9 cellular contexts compared by ENCODE assay signal in the genomic region with DNA sequence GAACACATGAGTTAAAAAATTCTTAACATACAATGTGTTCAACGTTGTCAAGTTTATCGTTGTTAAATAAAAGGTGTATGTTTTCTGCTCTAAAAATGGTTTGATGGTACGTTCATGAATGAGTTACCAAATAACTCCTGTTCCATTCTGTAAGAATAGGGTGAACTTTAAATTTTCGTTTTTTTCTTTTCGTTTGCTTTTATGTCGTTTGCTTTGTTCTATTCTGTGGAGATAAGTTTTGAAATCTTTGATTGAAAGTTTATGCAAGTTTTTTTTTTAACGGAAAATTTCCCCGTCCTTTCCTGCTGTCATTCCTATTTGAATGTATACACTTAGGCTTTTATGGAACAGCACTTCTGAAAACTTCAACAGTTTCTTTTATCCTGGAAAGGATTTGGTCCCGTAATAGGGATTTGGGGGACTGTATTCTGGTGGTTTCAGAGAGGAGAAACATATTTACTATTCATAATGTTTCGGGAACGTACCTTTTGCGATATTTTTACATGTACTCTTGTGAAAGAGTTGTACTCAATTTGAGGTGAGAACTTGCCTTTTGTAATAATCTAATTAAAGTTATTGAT. TPM values are rescaled to one million over a fixed set of nuclear protein-coding genes. Genes with fewer than 3 reads are reported as not detected.
DNase-seq lines count a peak whose midpoint lies in the region; ATAC-seq and TF ChIP-seq lines count a peak whose summit lies in the region.
"Had no signal": no experiment of that assay in that cellular context is flagged by ENCODE, and none has a peak within 500 bp of the region (broad histone marks: within the 10 kb centered on the region; RNA-seq: fewer than 3 reads in every experiment).

No MANE protein-coding gene starts in this region.

- ATAC-seq in HG02678 (IDR thresholded peaks at IDR 0.05; ENCODE audit: unreplicated experiment) = no peak

- H3K9me3 Mint-ChIP-seq in activated CD4-positive, alpha-beta T cell treated with anti-CD3 and anti-CD28 coated beads, Interleukin-2, amount 10 ng/mL, durations not matched to agents 24 days and 14 days = no peaks in the 10 kb centered on the region
- no peaks in the 10 kb centered on the region for H3K9me3 Mint-ChIP-seq in activated naive CD8-positive, alpha-beta T cell treated with anti-CD3 and anti-CD28 coated beads for 36 hours

- TF ChIP-seq CTCF in kidney epithelial cell (IDR thresholded peaks at IDR 0.05; ENCODE audit: insufficient read depth, low read length, poor library complexity, severe bottlenecking) = no peak
- no peak for TF ChIP-seq CTCF in testis (IDR thresholded peaks at IDR 0.05)

- no peaks in the 10 kb centered on the region for H3K27me3 ChIP-seq in kidney epithelial cell (ENCODE audit: control insufficient read depth, insufficient read depth, low read length)
- H3K27me3 ChIP-seq in testis = no peaks in the 10 kb centered on the region

- peaks cover 12% of the 10 kb centered on the region for H3K4me1 ChIP-seq in testis

- no peaks in the 10 kb centered on the region for H3K9me3 ChIP-seq in testis

- H3K27ac ChIP-seq in testis = peak overlapping the region in 1 of 2 donors; percentile 96

- no peak for TF ChIP-seq POLR2A in testis (IDR thresholded peaks at IDR 0.05)

- H3K4me3 ChIP-seq in kidney epithelial cell (ENCODE audit: low read depth, low read length) (peak overlapping the region; percentile 75), testis (peak overlapping the region; percentile 86 to 96)

- H3K4me1 Mint-ChIP-seq in activated CD4-positive, alpha-beta T cell treated with anti-CD3 and anti-CD28 coated beads, Interleukin-2, amount 10 ng/mL, durations not matched to agents 24 days and 14 days = peaks cover 25% of the 10 kb centered on the region
- H3K4me1 Mint-ChIP-seq in activated naive CD8-positive, alpha-beta T cell treated with anti-CD3 and anti-CD28 coated beads for 36 hours = peaks cover 36% of the 10 kb centered on the region

- H3K4me3 Mint-ChIP-seq in activated CD4-positive, alpha-beta T cell treated with anti-CD3 and anti-CD28 coated beads, Interleukin-2, amount 10 ng/mL, durations not matched to agents 24 days and 14 days = peak overlapping the region; percentile 99
- H3K4me3 Mint-ChIP-seq in activated naive CD8-positive, alpha-beta T cell treated with anti-CD3 and anti-CD28 coated beads for 36 hours = peak overlapping the region; percentile 98

- H3K27me3 Mint-ChIP-seq in activated CD4-positive, alpha-beta T cell treated with anti-CD3 and anti-CD28 coated beads, Interleukin-2, amount 10 ng/mL, durations not matched to agents 24 days and 14 days = no peaks in the 10 kb centered on the region
- no peaks in the 10 kb centered on the region for H3K27me3 Mint-ChIP-seq in activated naive CD8-positive, alpha-beta T cell treated with anti-CD3 and anti-CD28 coated beads for 36 hours

- H3K36me3 ChIP-seq in kidney epithelial cell (ENCODE audit: control insufficient read depth, insufficient read depth, low read length) (no peaks in the 10 kb centered on the region), testis (ENCODE audit: low read depth, missing control alignments) (no peaks in the 10 kb centered on the region)

- H3K36me3 Mint-ChIP-seq in activated CD4-positive, alpha-beta T cell treated with anti-CD3 and anti-CD28 coated beads, Interleukin-2, amount 10 ng/mL, durations not matched to agents 24 days and 14 days (ENCODE audit: low read depth) = peaks cover 37% of the 10 kb centered on the region
- peaks cover 29% of the 10 kb centered on the region for H3K36me3 Mint-ChIP-seq in activated naive CD8-positive, alpha-beta T cell treated with anti-CD3 and anti-CD28 coated beads for 36 hours

- H3K27ac Mint-ChIP-seq in activated CD4-positive, alpha-beta T cell treated with anti-CD3 and anti-CD28 coated beads, Interleukin-2, amount 10 ng/mL, durations not matched to agents 24 days and 14 days = peak overlapping the region; percentile 99
- H3K27ac Mint-ChIP-seq in activated naive CD8-positive, alpha-beta T cell treated with anti-CD3 and anti-CD28 coated beads for 36 hours = peak overlapping the region; percentile 98

- DNase-seq in activated CD4-positive, alpha-beta T cell treated with anti-CD3 and anti-CD28 coated beads, Interleukin-2, amount 10 ng/mL, durations not matched to agents 24 days and 14 days = no peak
- no peak for DNase-seq in activated CD4-positive, alpha-beta T cell treated with anti-CD3 and anti-CD28 coated beads, Interleukin-2, amount 50 U/mL, for 1 hour
- no peak for DNase-seq in activated naive CD8-positive, alpha-beta T cell treated with anti-CD3 and anti-CD28 coated beads for 36 hours
- DNase-seq in kidney epithelial cell (ENCODE audit: low read depth) = no peak
- DNase-seq in testis = no peak
- no peak for DNase-seq in NCI-H1930 (lab: John Stamatoyannopoulos, UW)
- DNase-seq in A172 (ENCODE audit: low spot score) = no peak
- DNase-seq: NCI-H187 treated with DMSO at 0.1 percent for 48 hours had no signal

- 5 to 6% methylated on average over 12 of the region's 12 CpGs for WGBS in testis, 2 donors

- intact Hi-C loops in activated CD4-positive, alpha-beta T cell treated with anti-CD3 and anti-CD28 coated beads, Interleukin-2, amount 10 ng/mL, durations not matched to agents 24 days and 14 days (cut with micrococcal nuclease) = loop anchor here (2.0 to 10.0 kb wide), 8 partner anchors 43 to 527 kb away; partner anchors contain the start of genes DIPK1A, DNTTIP2 and RPL5
- intact Hi-C loops in testis (cut with DNase I; ENCODE audit: low total_unique reads) = no loop called here

RNA-seq across cellular contexts. Expression of gene DR1, which starts 1.7 kb away (rescaled TPM):
- 100 and 107 TPM in 2 replicates for total RNA-seq in activated CD4-positive, alpha-beta T cell treated with anti-CD3 and anti-CD28 coated beads, Interleukin-2, amount 10 ng/mL, durations not matched to agents 24 days and 14 days
- 10 to 100 TPM; 86.6 to 92.0 TPM for total RNA-seq in activated naive CD8-positive, alpha-beta T cell treated with anti-CD3 and anti-CD28 coated beads for 36 hours
- total RNA-seq in kidney epithelial cell = 45.1 and 52.1 TPM in 2 replicates
- total RNA-seq in testis = 10 to 100 TPM; 56.0 to 62.1 TPM
- polyA plus RNA-seq in testis (ENCODE audit: insufficient read depth, low read depth, low replicate concordance) = 133 TPM
- 31.6 and 33.0 TPM in 2 replicates for total RNA-seq in A172 (2014; rRNA removed; shearing (Covaris generic))
